15 cellular contexts compared by ENCODE assay signal in genomic region chr9:27468000-27468399, GRCh38. TPM values are rescaled to one million over a fixed set of nuclear protein-coding genes. Genes with fewer than 3 reads are reported as not detected.
"Had no signal": no experiment of that assay in that cellular context is flagged by ENCODE, and none has a peak within 500 bp of the region (broad histone marks: within the 10 kb centered on the region; RNA-seq: fewer than 3 reads in every experiment).

No MANE protein-coding gene starts in this region.

- H3K4me1 Mint-ChIP-seq: T-cell had no signal

- H3K36me3 Mint-ChIP-seq: T-cell had no signal

- H3K9me3 Mint-ChIP-seq: activated naive CD4-positive, alpha-beta T cell treated with anti-CD3 and anti-CD28 coated beads for 36 hours; nephron progenitor cell; T-cell had no signal

- H3K27me3 Mint-ChIP-seq: T-cell had no signal

- H3K9me3 ChIP-seq: heart left ventricle had no signal

- H3K4me3 ChIP-seq: coronary artery, heart left ventricle had no signal

- DNase-seq: activated CD4-positive, alpha-beta T cell treated with anti-CD3 and anti-CD28 coated beads for 48 hours; activated naive CD4-positive, alpha-beta T cell treated with anti-CD3 and anti-CD28 coated beads for 36 hours; effector CD8-positive, alpha-beta T cell; heart left ventricle; nephron progenitor cell; stimulated activated CD4-positive, alpha-beta T cell treated with anti-CD3 and anti-CD28 coated beads, Interleukin-15, amount 100 ng/mL, for 24 hours; stimulated activated CD4-positive, alpha-beta T cell treated with anti-CD3 and anti-CD28 coated beads, Interleukin-4, amount 100 ng/mL, for 24 hours; T-cell; T1000 had no signal

- H3K27me3 ChIP-seq: heart left ventricle had no signal

- ATAC-seq: left lobe of liver, T-cell had no signal

- H3K27ac ChIP-seq: coronary artery, heart left ventricle, VCaP had no signal

- H3K27ac Mint-ChIP-seq: activated naive CD4-positive, alpha-beta T cell treated with anti-CD3 and anti-CD28 coated beads for 36 hours; T-cell had no signal

- H3K36me3 ChIP-seq: heart left ventricle had no signal

- H3K4me3 Mint-ChIP-seq: activated naive CD4-positive, alpha-beta T cell treated with anti-CD3 and anti-CD28 coated beads for 36 hours; nephron progenitor cell; T-cell had no signal

RNA-seq across cellular contexts. Expression of gene IFNK, which starts 56.1 kb away (rescaled TPM):
- total RNA-seq: cardiac septum, heart left ventricle, left lobe of liver, osteoblast, renal cortical epithelial cell, T-cell had no signal
- polyA plus RNA-seq: heart left ventricle had no signal
